Comparison of ENCODE assay signal across 20 cellular contexts in genomic region chr20:63619505-63619904, GRCh38. TPM values are rescaled to one million over a fixed set of nuclear protein-coding genes. Genes with fewer than 3 reads are reported as not detected.
"Had no signal": no experiment of that assay in that cellular context is flagged by ENCODE, and none has a peak within 500 bp of the region (broad histone marks: within the 10 kb centered on the region; RNA-seq: fewer than 3 reads in every experiment).

No MANE protein-coding gene starts in this region.

- H3K27ac ChIP-seq: adrenal gland, epithelial cell of prostate, prostate gland, upper lobe of left lung had no signal

- H3K4me3 Mint-ChIP-seq: effector memory CD8-positive, alpha-beta T cell; nephron; stimulated activated naive CD8-positive, alpha-beta T cell treated with anti-CD3 and anti-CD28 coated beads, Interleukin-15, amount 100 ng/mL, for 72 hours; T-helper 1 cell treated with Interleukin-12 subunit alpha and Interleukin-12 subunit beta and Interleukin-4 antibody, amounts not matched to agents 30 μg/mL and 1 μg/mL, for 36 hours had no signal

- H3K9me3 Mint-ChIP-seq: activated naive CD4-positive, alpha-beta T cell treated with anti-CD3 and anti-CD28 coated beads, Interleukin-2, amount 50 U/mL, for 72 hours; effector memory CD8-positive, alpha-beta T cell; nephron; stimulated activated naive CD8-positive, alpha-beta T cell treated with anti-CD3 and anti-CD28 coated beads, Interleukin-15, amount 100 ng/mL, for 72 hours; T-helper 1 cell treated with Interleukin-12 subunit alpha and Interleukin-12 subunit beta and Interleukin-4 antibody, amounts not matched to agents 30 μg/mL and 1 μg/mL, for 36 hours had no signal

- H3K9me3 ChIP-seq: adrenal gland, prostate gland, upper lobe of left lung had no signal

- H3K4me1 Mint-ChIP-seq: nephron had no signal

- DNase-seq: activated CD4-positive, alpha-beta T cell treated with anti-CD3 and anti-CD28 coated beads for 1 hour; activated gamma-delta T cell treated with Interleukin-2 at 50 U/mL for 16 hours; adrenal gland; effector memory CD8-positive, alpha-beta T cell; foreskin fibroblast; hippocampal formation; islet precursor cell; midbrain; stimulated activated CD4-positive, alpha-beta T cell treated with anti-CD3 and anti-CD28 coated beads, Interleukin-15, amount 100 ng/mL, for 24 hours; stimulated activated CD4-positive, alpha-beta T cell treated with anti-CD3 and anti-CD28 coated beads, Interleukin-2, amount 100 ng/mL, for 48 hours; stimulated activated naive CD8-positive, alpha-beta T cell treated with anti-CD3 and anti-CD28 coated beads, Interleukin-15, amount 100 ng/mL, for 72 hours; upper lobe of left lung had no signal

- H3K4me1 ChIP-seq: prostate gland had no signal

- FAIRE-seq: bronchial epithelial cell had no signal

- ATAC-seq: activated naive CD4-positive, alpha-beta T cell treated with anti-CD3 and anti-CD28 coated beads, Interleukin-2, amount 50 U/mL, for 72 hours; effector memory CD8-positive, alpha-beta T cell; right cardiac atrium; stimulated activated naive CD8-positive, alpha-beta T cell treated with anti-CD3 and anti-CD28 coated beads, Interleukin-15, amount 100 ng/mL, for 72 hours had no signal

- H3K27me3 ChIP-seq: adrenal gland, upper lobe of left lung had no signal

- H3K27ac Mint-ChIP-seq: effector memory CD8-positive, alpha-beta T cell; stimulated activated naive CD8-positive, alpha-beta T cell treated with anti-CD3 and anti-CD28 coated beads, Interleukin-15, amount 100 ng/mL, for 72 hours; T-helper 1 cell treated with Interleukin-12 subunit alpha and Interleukin-12 subunit beta and Interleukin-4 antibody, amounts not matched to agents 30 μg/mL and 1 μg/mL, for 36 hours had no signal

- H3K27me3 Mint-ChIP-seq: effector memory CD8-positive, alpha-beta T cell; stimulated activated naive CD8-positive, alpha-beta T cell treated with anti-CD3 and anti-CD28 coated beads, Interleukin-15, amount 100 ng/mL, for 72 hours had no signal

- H3K4me3 ChIP-seq: adrenal gland, prostate gland, skin epidermis, upper lobe of left lung had no signal

RNA-seq across cellular contexts. Expression of gene STMN3, which starts 33.7 kb away (rescaled TPM):
- total RNA-seq: bronchial epithelial cell had no signal
